In the genomic region with DNA sequence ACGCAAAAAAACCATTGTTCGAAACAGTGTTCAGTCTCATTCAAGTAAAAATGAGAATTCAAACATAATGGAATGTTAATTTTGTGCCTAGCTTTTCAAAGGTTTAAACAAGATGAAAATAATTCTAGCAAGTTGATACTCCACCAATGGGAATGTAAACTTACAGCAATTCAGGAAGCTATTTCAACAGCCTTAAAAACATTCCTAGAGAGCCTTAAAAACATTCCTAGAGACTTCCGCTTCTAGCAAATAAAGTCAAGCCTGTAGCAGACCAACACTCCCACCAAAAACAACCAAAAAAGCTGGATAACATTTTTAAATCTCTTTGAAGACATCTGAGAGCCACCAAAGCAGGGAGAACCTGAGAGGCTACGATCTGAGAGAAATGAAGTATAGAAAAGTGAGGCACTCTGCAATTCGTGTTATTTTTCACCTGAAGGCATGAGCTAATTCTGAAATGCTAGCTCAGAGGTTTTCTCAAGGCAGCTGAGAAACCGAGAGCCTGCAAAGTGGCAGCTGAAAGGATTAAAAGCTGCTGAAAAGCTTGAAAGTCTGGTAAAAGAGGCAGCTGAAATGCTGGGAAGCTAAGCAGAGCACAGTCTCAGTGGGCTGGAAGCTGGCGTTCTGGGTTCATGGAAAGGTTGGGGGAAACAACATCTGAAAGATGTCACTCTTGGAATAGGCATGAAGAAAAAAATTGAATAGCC, we compare ENCODE assay signal across 1 cellular context.
TF ChIP-seq lines count a peak whose summit lies in the region.

No MANE protein-coding gene starts in this region.

TF ChIP-seq in WTC11, 78 proteins besides CTCF, POLR2A, EP300 and RAD21 (continued from another document):
- TF ChIP-seq, protein P1, sequence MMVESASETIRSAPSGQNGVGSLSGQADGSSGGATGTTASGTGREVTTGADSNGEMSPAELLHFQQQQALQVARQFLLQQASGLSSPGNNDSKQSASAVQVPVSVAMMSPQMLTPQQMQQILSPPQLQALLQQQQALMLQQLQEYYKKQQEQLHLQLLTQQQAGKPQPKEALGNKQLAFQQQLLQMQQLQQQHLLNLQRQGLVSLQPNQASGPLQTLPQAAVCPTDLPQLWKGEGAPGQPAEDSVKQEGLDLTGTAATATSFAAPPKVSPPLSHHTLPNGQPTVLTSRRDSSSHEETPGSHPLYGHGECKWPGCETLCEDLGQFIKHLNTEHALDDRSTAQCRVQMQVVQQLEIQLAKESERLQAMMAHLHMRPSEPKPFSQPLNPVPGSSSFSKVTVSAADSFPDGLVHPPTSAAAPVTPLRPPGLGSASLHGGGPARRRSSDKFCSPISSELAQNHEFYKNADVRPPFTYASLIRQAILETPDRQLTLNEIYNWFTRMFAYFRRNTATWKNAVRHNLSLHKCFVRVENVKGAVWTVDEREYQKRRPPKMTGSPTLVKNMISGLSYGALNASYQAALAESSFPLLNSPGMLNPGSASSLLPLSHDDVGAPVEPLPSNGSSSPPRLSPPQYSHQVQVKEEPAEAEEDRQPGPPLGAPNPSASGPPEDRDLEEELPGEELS (CRISPR knock-in tag; IDR thresholded peaks at IDR 0.05) = no peak
- TF ChIP-seq EMX1 (CRISPR knock-in tag; IDR thresholded peaks at IDR 0.05) (no peak), OVOL2 (CRISPR knock-in tag; IDR thresholded peaks at IDR 0.05; ENCODE audit: borderline replicate concordance) (no peak), ZNF263 (CRISPR knock-in tag; IDR thresholded peaks at IDR 0.05; ENCODE audit: low read depth) (no peak), ZNF232 (CRISPR knock-in tag; IDR thresholded peaks at IDR 0.05) (no peak), ERG (CRISPR knock-in tag; IDR thresholded peaks at IDR 0.05) (no peak), GTF2I (CRISPR knock-in tag; conservative IDR thresholded peaks at IDR 0.05) (no peak), ZNF281 (CRISPR knock-in tag; IDR thresholded peaks at IDR 0.05) (no peak), RORB (CRISPR knock-in tag; IDR thresholded peaks at IDR 0.05) (no peak), PRRX2 (CRISPR knock-in tag; IDR thresholded peaks at IDR 0.05) (no peak), MAX (CRISPR knock-in tag; IDR thresholded peaks at IDR 0.05) (no peak), TEAD4 (CRISPR knock-in tag; IDR thresholded peaks at IDR 0.05) (no peak)
- TF ChIP-seq, protein P2, sequence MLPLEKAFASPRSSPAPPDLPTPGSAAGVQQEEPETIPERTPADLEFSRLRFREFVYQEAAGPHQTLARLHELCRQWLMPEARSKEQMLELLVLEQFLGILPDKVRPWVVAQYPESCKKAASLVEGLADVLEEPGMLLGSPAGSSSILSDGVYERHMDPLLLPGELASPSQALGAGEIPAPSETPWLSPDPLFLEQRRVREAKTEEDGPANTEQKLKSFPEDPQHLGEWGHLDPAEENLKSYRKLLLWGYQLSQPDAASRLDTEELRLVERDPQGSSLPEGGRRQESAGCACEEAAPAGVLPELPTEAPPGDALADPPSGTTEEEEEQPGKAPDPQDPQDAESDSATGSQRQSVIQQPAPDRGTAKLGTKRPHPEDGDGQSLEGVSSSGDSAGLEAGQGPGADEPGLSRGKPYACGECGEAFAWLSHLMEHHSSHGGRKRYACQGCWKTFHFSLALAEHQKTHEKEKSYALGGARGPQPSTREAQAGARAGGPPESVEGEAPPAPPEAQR (CRISPR knock-in tag; IDR thresholded peaks at IDR 0.05) = no peak
- TF ChIP-seq, protein P3, sequence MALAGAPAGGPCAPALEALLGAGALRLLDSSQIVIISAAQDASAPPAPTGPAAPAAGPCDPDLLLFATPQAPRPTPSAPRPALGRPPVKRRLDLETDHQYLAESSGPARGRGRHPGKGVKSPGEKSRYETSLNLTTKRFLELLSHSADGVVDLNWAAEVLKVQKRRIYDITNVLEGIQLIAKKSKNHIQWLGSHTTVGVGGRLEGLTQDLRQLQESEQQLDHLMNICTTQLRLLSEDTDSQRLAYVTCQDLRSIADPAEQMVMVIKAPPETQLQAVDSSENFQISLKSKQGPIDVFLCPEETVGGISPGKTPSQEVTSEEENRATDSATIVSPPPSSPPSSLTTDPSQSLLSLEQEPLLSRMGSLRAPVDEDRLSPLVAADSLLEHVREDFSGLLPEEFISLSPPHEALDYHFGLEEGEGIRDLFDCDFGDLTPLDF (CRISPR knock-in tag; IDR thresholded peaks at IDR 0.05) = no peak
